In the genomic region with DNA sequence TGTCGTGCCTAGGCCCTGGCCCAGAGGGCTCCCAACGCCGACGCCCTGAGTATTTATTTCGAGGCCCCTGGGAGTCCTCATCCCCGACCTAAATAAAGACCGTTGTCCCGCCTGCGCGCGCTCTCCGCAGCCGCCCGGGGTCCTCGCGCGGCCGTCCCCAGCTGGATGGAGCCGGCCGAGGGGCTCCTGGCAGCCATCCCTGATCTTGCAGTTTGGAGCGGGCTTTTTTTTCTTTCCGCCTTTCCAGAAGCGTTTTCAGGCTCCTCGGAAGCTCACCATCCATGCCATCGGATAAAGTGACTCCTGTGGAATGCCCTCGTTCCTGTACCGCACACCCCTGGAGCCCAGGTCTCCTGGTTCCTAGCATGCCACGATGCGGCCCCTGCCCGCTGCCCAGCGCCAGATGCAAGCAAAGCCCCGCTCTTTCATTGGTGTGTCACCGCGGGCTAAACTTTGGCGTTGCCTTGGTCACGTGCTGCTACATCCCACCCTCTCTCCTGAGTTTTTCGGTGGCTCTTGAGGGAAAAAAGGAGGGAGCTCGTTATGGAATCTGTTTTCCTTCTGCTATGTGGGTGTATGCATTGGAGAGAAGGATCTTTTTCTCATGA, we compare ENCODE assay signal across 8 cellular contexts. TPM values are rescaled to one million over a fixed set of nuclear protein-coding genes. Genes with fewer than 3 reads are reported as not detected.
DNase-seq lines count a peak whose midpoint lies in the region; ATAC-seq lines count a peak whose summit lies in the region.

No MANE protein-coding gene starts in this region.

- no peaks in the 10 kb centered on the region for H3K9me3 ChIP-seq in mesodermal cell (ENCODE audit: control insufficient read depth, low read length)

- no peaks in the 10 kb centered on the region for H3K27me3 Mint-ChIP-seq in effector memory CD8-positive, alpha-beta T cell

- H3K36me3 Mint-ChIP-seq in effector memory CD8-positive, alpha-beta T cell (ENCODE audit: insufficient read depth): peaks cover 6% of the 10 kb centered on the region

- H3K4me1 Mint-ChIP-seq in effector memory CD8-positive, alpha-beta T cell (ENCODE audit: low read depth in 2 of 2): peaks cover 20 to 25% of the 10 kb centered on the region in 2 donors

- peak overlapping the region; percentile 76 for H3K4me3 ChIP-seq in mesodermal cell (ENCODE audit: extremely low read depth, insufficient read depth, low read length, poor library complexity, severe bottlenecking)

- no peaks in the 10 kb centered on the region for H3K36me3 ChIP-seq in mesodermal cell (ENCODE audit: control insufficient read depth, insufficient read depth, low read length)

- peak overlapping the region; percentile 90 to 94 for H3K27ac Mint-ChIP-seq in effector memory CD8-positive, alpha-beta T cell

- H3K4me1 ChIP-seq in mesodermal cell (ENCODE audit: control insufficient read depth, insufficient read depth, low read length, poor library complexity, severe bottlenecking): peaks cover 16% of the 10 kb centered on the region

- H3K9me3 Mint-ChIP-seq in effector memory CD8-positive, alpha-beta T cell: no peaks in the 10 kb centered on the region

- H3K4me3 Mint-ChIP-seq in effector memory CD8-positive, alpha-beta T cell: peak overlapping the region; percentile 91 to 92

- peak overlapping the region; percentile 87 for H3K27ac ChIP-seq in mesodermal cell (ENCODE audit: low read depth, low read length, severe bottlenecking)
- peak overlapping the region; percentile 98 for H3K27ac ChIP-seq in temporal lobe (ENCODE audit: low read depth, low read length)

- ATAC-seq in effector memory CD8-positive, alpha-beta T cell (replicated peaks): peak; percentile 21

- peak; percentile 24 for DNase-seq in DMS79 (lab: John Stamatoyannopoulos, UW)
- DNase-seq in Kasumi-1 (lab: John Stamatoyannopoulos, UW): peak; percentile 27 to 41
- DNase-seq in T1000 (lab: John Stamatoyannopoulos, UW): peak; percentile 22
- DNase-seq in effector memory CD8-positive, alpha-beta T cell: peak in 1 of 3 experiments; percentile 15
- DNase-seq in HPDE6-E6E7 (ENCODE audit: extremely low spot score): no peak
- DNase-seq in HuH-7 (ENCODE audit: low spot score): no peak

- 2% methylated on average over 34 to 37 of the region's 38 CpGs for whole genome bisulfite sequencing in mesodermal cell (ENCODE audit: insufficient coverage in 2 of 2), 2 experiments

RNA-seq across cellular contexts. Expression of gene TMEM94, which starts 0.7 kb away (rescaled TPM):
- polyA plus RNA-seq in mesodermal cell (2013, experiment 1 of 2): 71.3 TPM
- polyA plus RNA-seq in mesodermal cell (2013, experiment 2 of 2): 65.0 TPM
- total RNA-seq in temporal lobe: 20.7 TPM

RNA-seq across cellular contexts. Expression of gene GRB2, which starts 51.7 kb away (rescaled TPM):
- 61.3 TPM for polyA plus RNA-seq in mesodermal cell (2013, experiment 1 of 2)
- polyA plus RNA-seq in mesodermal cell (2013, experiment 2 of 2): 59.9 TPM
- total RNA-seq in temporal lobe: 151 TPM

RNA-seq across cellular contexts. Expression of gene CASKIN2, which starts 58.2 kb away (rescaled TPM):
- polyA plus RNA-seq in mesodermal cell (2013, experiment 1 of 2): 13.5 TPM
- 12.5 TPM for polyA plus RNA-seq in mesodermal cell (2013, experiment 2 of 2)
- total RNA-seq in temporal lobe: 5.7 TPM

RNA-seq across cellular contexts. Expression of gene TSEN54, which starts 59.2 kb away (rescaled TPM):
- 31.4 TPM for polyA plus RNA-seq in mesodermal cell (2013, experiment 1 of 2)
- 24.1 TPM for polyA plus RNA-seq in mesodermal cell (2013, experiment 2 of 2)
- total RNA-seq in temporal lobe: 7.6 TPM

Comparison
In these comparisons a context has a peak if more than half of its experiments do, and no peak if none do; other contexts are left out.
1. DNase-seq: peak in DMS79 (single experiment), Kasumi-1 (2 of 2) and T1000 (single experiment); none in HPDE6-E6E7 (single experiment) and HuH-7 (single experiment).